Comparison of ENCODE assay signal across 8 cellular contexts in genomic region chr6:13574149-13574570, GRCh38. TPM values are rescaled to one million over a fixed set of nuclear protein-coding genes. Genes with fewer than 3 reads are reported as not detected.
DNase-seq lines count a peak whose midpoint lies in the region; ATAC-seq and TF ChIP-seq lines count a peak whose summit lies in the region.

No MANE protein-coding gene starts in this region.

- DNase-seq in GM13976 (ENCODE audit: low spot score): peak; percentile 96
- peak; percentile 61 for DNase-seq in NCI-H1417 treated with DMSO at 0.1 percent for 48 hours (lab: John Stamatoyannopoulos, UW)
- DNase-seq in T-cell: peak; percentile 82 to 95 (median 92)
- DNase-seq in amniotic stem cell (lab: John Stamatoyannopoulos, UW): peak; percentile 80
- DNase-seq in right atrium auricular region (ENCODE audit: low spot score): peak; percentile 86
- peak; percentile 66 for DNase-seq in pulmonary artery endothelial cell (ENCODE audit: low read depth, low spot score)
- DNase-seq in uterus: peak; percentile 86 to 92

- CTCF ChIA-PET in T-cell (lab: Charles Lee): interaction anchor here (0.5 to 2.7 kb wide), 33 partner anchors 11 to 493 kb away, joined by 3 to 40 read pairs (median 5); partner anchors contain the start of genes NOL7 (in 1 of the 2), RANBP9 (in 1 of the 2) and TBC1D7 (in 1 of the 2)

- peak overlapping the region; percentile 93 to 97 (median 97) for H3K4me3 Mint-ChIP-seq in T-cell

- peak overlapping the region; percentile 97 for H3K27ac Mint-ChIP-seq in T-cell

- H3K4me1 ChIP-seq in right atrium auricular region (peaks cover 0 to 9% of the 10 kb centered on the region in 2 donors), uterus (no peaks in the 10 kb centered on the region)

- ATAC-seq in HG02840 (IDR thresholded peaks at IDR 0.05; ENCODE audit: low FRiP score, unreplicated experiment) (peak; percentile 74), T-cell (replicated peaks in 1 of 4) (peak; percentile 82 to 94 (median 90))

- H3K27me3 ChIP-seq in right atrium auricular region (no peaks in the 10 kb centered on the region), uterus (no peaks in the 10 kb centered on the region)

- H3K27me3 Mint-ChIP-seq in T-cell: no peaks in the 10 kb centered on the region

- peaks cover 22 to 31% (median 29%) of the 10 kb centered on the region in 3 donors for H3K4me1 Mint-ChIP-seq in T-cell

- no peak for TF ChIP-seq POLR2A in uterus (IDR thresholded peaks at IDR 0.05)

- intact Hi-C loops in uterus (cut with DNase I; ENCODE audit: low total_unique reads): no loop called here

- H3K36me3 ChIP-seq in right atrium auricular region (no peaks in the 10 kb centered on the region), uterus (no peaks in the 10 kb centered on the region)

- H3K9me3 ChIP-seq in right atrium auricular region (peaks cover 0 to 5% of the 10 kb centered on the region in 2 donors), uterus (no peaks in the 10 kb centered on the region)

- TF ChIP-seq CTCF in GM13976 (IDR thresholded peaks at IDR 0.05; ENCODE audit: borderline replicate concordance, control extremely low read depth, extremely low read depth, insufficient read depth, missing control alignments): peak; percentile 61
- peak; percentile 65 to 78 for TF ChIP-seq CTCF in right atrium auricular region (IDR thresholded peaks at IDR 0.05)
- peak; percentile 50 to 81 (median 68) for TF ChIP-seq CTCF in uterus (IDR thresholded peaks at IDR 0.05)

- in situ Hi-C loops in GM13976 (cut with MboI; ENCODE audit: low sequenced_read_pairs, unreplicated experiment): no loop called here

- H3K4me3 ChIP-seq in right atrium auricular region: peak overlapping the region; percentile 78 to 90
- H3K4me3 ChIP-seq in uterus: peak overlapping the region; percentile 62 to 65

- no peaks in the 10 kb centered on the region for H3K9me3 Mint-ChIP-seq in T-cell

- POLR2A ChIA-PET in T-cell (lab: Charles Lee): interaction anchor here (0.7 to 1.5 kb wide), 5 partner anchors 41 to 246 kb away, joined by 3 to 7 read pairs (median 3); partner anchors contain the start of genes NOL7 (in 1 of the 2) and TBC1D7 (in 1 of the 2)

- H3K36me3 Mint-ChIP-seq in T-cell: peaks cover 7% of the 10 kb centered on the region

- H3K27ac ChIP-seq in right atrium auricular region (peak overlapping the region; percentile 97 to 99), uterus (peak overlapping the region; percentile 88 to 94)

RNA-seq across cellular contexts. Expression of gene SIRT5, which starts 0.2 kb away (rescaled TPM):
- total RNA-seq in T-cell: 10 to 100 TPM; 11.7 to 21.5 (median 16.8) TPM
- total RNA-seq in right atrium auricular region: 10 to 100 TPM; 17.9 to 31.2 TPM
- total RNA-seq in pulmonary artery endothelial cell: 7.9 and 8.2 TPM in 2 replicates
- 10 to 100 TPM; 16.2 to 27.9 (median 18.0) TPM for total RNA-seq in uterus

RNA-seq across cellular contexts. Expression of gene NOL7, which starts 41.0 kb away (rescaled TPM):
- 10 to 100 TPM; 46.9 to 62.3 (median 59.3) TPM for total RNA-seq in T-cell
- total RNA-seq in right atrium auricular region: 10 to 100 TPM; 70.5 to 75.9 TPM
- total RNA-seq in pulmonary artery endothelial cell: 67.4 and 86.3 TPM in 2 replicates
- 10 to 100 TPM; 49.4 to 64.7 (median 55.7) TPM for total RNA-seq in uterus

Comparison
In these comparisons a context has a peak if more than half of its experiments do, and no peak if none do; other contexts are left out.
1. Peak in every context shown above with its lines: DNase-seq, ATAC-seq, H3K4me3 ChIP-seq and H3K27ac ChIP-seq.